7 cellular contexts compared by ENCODE assay signal in the genomic region with DNA sequence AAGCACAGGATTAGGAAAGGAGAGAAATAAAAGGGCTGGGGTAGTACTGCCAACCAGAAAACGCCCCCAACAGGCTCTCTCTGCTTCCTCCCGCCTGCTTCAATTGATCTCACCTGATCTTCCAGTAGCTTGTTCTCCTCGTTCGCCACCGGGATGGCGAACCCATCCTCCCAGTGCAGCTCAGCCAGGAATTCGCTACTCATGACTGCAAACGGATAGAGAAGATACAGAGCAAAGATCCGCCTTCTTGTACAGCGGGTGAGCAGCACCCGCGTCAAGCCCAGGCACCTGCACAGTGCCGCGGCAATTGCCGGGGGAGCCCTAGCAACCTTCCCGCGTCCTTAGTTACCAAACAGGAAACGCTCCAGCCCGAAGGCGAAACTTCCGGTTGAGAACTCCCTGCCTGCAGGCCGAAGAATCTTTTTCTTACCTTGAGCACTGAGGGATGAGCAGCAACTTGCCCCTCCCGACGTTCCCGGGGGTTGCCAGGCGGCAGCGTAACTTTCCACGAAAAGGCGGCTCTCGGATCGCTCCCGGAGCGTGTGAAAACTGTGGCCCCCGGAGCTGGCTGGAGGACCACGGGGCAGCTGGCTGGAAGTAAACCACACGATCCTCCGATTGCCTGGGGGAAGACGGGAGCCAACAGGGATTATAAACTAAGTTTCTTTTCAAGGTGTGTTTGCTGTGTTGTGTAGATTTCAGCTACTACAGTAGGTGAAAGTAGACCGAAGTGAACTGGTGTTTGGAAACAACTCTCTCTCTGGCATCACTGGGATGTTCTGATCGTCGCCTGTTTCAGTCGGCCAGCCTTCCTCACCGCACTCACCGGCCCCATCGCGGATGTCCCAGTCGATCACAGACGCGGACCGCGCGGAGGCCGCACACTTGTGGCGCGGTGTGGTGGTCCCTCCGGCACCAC. TPM values are rescaled to one million over a fixed set of nuclear protein-coding genes. Genes with fewer than 3 reads are reported as not detected.
DNase-seq lines count a peak whose midpoint lies in the region; ATAC-seq and TF ChIP-seq lines count a peak whose summit lies in the region.

A gene (minus strand): TSS at position 312 of the 919 bp plus-strand sequence. CDS start 109 bp downstream, at position 203.

- intact Hi-C loops in left colon (cut with DNase I, micrococcal nuclease) = no loop called here

- DNase-seq in NCI-H1930 (lab: John Stamatoyannopoulos, UW) = peak; percentile 64 to 85
- peak; percentile 6 for DNase-seq in activated CD4-positive, CD25-positive, alpha-beta regulatory T cell treated with anti-CD3 and anti-CD28 coated beads, Interleukin-2, amount 50 U/mL, for 16 hours (ENCODE audit: low read depth, low spot score)
- peak; percentile 78 for DNase-seq in cerebellum (ENCODE audit: low spot score)
- peak; percentile 54 to 79 for DNase-seq in left colon
- DNase-seq in stimulated activated CD4-positive, alpha-beta T cell treated with anti-CD3 and anti-CD28 coated beads, Interleukin-1b, Interleukin-23, amount 100 ng/mL, for 24 hours (ENCODE audit: low read depth in 4 of 4, low spot score in 1 of 4) = peak; percentile 52 to 72 (median 62)

- peak; percentile 24 for TF ChIP-seq POLR2A in GM18505 (IDR thresholded peaks at IDR 0.05; ENCODE audit: borderline replicate concordance, extremely low read depth, insufficient read depth, insufficient read length)

- ATAC-seq in GM18505 (IDR thresholded peaks at IDR 0.05; ENCODE audit: unreplicated experiment) (peak; percentile 97), HG02884 (IDR thresholded peaks at IDR 0.05; ENCODE audit: unreplicated experiment) (peak; percentile 93), left colon (peak; percentile 99)

RNA-seq across cellular contexts. Expression of the gene that starts here (rescaled TPM):
- total RNA-seq in cerebellum (0.54 TPM), left colon (not detected)

Comparison
In these comparisons a context has a peak if more than half of its experiments do, and no peak if none do; other contexts are left out.
1. Peak in every context shown above with its lines: DNase-seq and ATAC-seq.
2. Peak in DNase-seq in cerebellum; RNA of the gene not detected or under 1 TPM.
3. Peak in DNase-seq and ATAC-seq in left colon; RNA of the gene not detected or under 1 TPM.
4. DNase-seq: peak in every context shown above with its lines; median percentile 78 in cerebellum; 74 in NCI-H1930; 66 in left colon; 62 in stimulated activated CD4-positive, alpha-beta T cell treated with anti-CD3 and anti-CD28 coated beads, Interleukin-1b, Interleukin-23, amount 100 ng/mL, for 24 hours; 6 in activated CD4-positive, CD25-positive, alpha-beta regulatory T cell treated with anti-CD3 and anti-CD28 coated beads, Interleukin-2, amount 50 U/mL, for 16 hours.